26 cellular contexts compared by ENCODE assay signal in genomic region chr6:92752114-92752513, GRCh38.
"Had no signal": no experiment of that assay in that cellular context is flagged by ENCODE, and none has a peak within 500 bp of the region (broad histone marks: within the 10 kb centered on the region; RNA-seq: fewer than 3 reads in every experiment).

No MANE protein-coding gene starts in this region.

- H3K4me2 ChIP-seq: hepatocyte had no signal

- DNase-seq: colonic mucosa; cortex of kidney; dermis blood vessel endothelial cell; dorsolateral prefrontal cortex; effector CD4-positive, alpha-beta T cell; effector CD8-positive, alpha-beta T cell; effector memory CD4-positive, alpha-beta T cell; effector memory CD8-positive, alpha-beta T cell; endodermal cell; erythroblast; esophagus squamous epithelium; foreskin fibroblast; foreskin keratinocyte; foreskin melanocyte; gastrocnemius medialis; glutamatergic neuron; head of caudate nucleus; heart left ventricle; heart right ventricle had no signal

- H3K4me3 ChIP-seq: colonic mucosa, coronary artery, dorsolateral prefrontal cortex, esophagus muscularis mucosa, esophagus squamous epithelium, gastrocnemius medialis, gastroesophageal sphincter, heart left ventricle, heart right ventricle, hepatocyte had no signal

- H3K4me1 Mint-ChIP-seq: endodermal cell had no signal

- H3K79me2 ChIP-seq: hepatocyte had no signal

- H3K36me3 ChIP-seq: colonic mucosa, esophagus muscularis mucosa, esophagus squamous epithelium, gastrocnemius medialis, gastroesophageal sphincter, heart left ventricle, heart right ventricle had no signal

- H2AFZ ChIP-seq: hepatocyte had no signal

- H3K27me3 ChIP-seq: colonic mucosa, dorsolateral prefrontal cortex, esophagus muscularis mucosa, esophagus squamous epithelium, foreskin keratinocyte, gastrocnemius medialis, gastroesophageal sphincter, heart left ventricle, heart right ventricle, hepatocyte had no signal

- H3K4me1 ChIP-seq: colonic mucosa, esophagus muscularis mucosa, esophagus squamous epithelium, foreskin keratinocyte, gastrocnemius medialis, gastroesophageal sphincter, heart left ventricle, heart right ventricle had no signal

- H3K27ac ChIP-seq: colonic mucosa, coronary artery, dorsolateral prefrontal cortex, epithelial cell of prostate, esophagus muscularis mucosa, esophagus squamous epithelium, foreskin keratinocyte, gastrocnemius medialis, gastroesophageal sphincter, heart left ventricle, heart right ventricle, hepatocyte had no signal

- H3K27ac Mint-ChIP-seq: dendritic cell treated with granulocyte-macrophage colony-stimulating factor and Interleukin-4, amounts not matched to agents 40 ng/mL and 50 ng/mL, for 4 days; effector memory CD8-positive, alpha-beta T cell; endodermal cell had no signal

- H3K4me3 Mint-ChIP-seq: dendritic cell treated with granulocyte-macrophage colony-stimulating factor and Interleukin-4, amounts not matched to agents 40 ng/mL and 50 ng/mL, for 4 days; effector memory CD8-positive, alpha-beta T cell; endodermal cell had no signal

- H3K9me3 ChIP-seq: colonic mucosa, gastrocnemius medialis had no signal

- ATAC-seq: effector memory CD8-positive, alpha-beta T cell; esophagus mucosa; foreskin keratinocyte; gastrocnemius medialis; gastroesophageal sphincter; heart left ventricle; heart right ventricle had no signal

- H3K27me3 Mint-ChIP-seq: dendritic cell treated with granulocyte-macrophage colony-stimulating factor and Interleukin-4, amounts not matched to agents 40 ng/mL and 50 ng/mL, for 4 days; effector memory CD8-positive, alpha-beta T cell had no signal
